In the genomic region with DNA sequence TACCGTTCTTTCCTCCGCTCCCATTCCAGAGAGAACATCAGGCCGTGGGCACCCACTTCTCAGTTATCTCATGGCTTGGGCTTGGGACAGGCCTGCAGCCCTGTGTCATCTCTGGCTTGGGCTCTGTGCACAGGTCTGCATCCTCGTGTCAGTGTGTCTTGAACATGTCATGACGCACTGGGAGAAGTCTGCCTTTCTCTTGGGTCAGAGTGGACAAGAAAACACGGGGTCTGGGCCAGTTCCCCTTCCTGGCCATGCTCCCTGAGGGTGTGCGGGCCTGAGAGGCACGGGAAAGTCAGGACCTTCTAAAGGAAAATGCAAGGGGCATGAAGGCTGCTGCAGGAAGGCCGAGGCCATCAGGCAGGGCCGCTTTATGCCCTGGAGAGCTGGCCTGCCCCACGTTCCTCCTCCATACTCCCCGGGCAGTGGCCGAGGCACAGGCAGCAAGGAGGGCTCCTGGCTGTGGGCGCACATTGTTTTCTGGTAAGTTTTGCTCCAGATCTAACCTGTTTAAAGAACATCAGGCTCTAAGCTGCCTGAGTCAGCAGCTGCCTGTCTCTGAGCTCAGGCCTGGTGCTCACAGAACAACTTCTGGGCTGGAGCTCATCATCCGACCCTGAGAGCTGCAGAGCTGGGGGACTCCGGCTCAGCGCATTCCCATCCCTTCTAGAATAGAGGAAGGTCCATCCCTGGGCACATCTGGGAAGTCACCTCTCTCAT, we compare ENCODE assay signal across 3 cellular contexts.
TF ChIP-seq lines count a peak whose summit lies in the region.

No MANE protein-coding gene starts in this region.

TF ChIP-seq in H1, 55 proteins besides CTCF, POLR2A, EP300 and RAD21 (continues in another document):
- TF ChIP-seq MAFK (IDR thresholded peaks at IDR 0.05; ENCODE audit: low read depth, low read length) (no peak), TCF12 (IDR thresholded peaks at IDR 0.05; ENCODE audit: low read depth, low read length) (no peak), BCL11A (IDR thresholded peaks at IDR 0.05; ENCODE audit: low read depth in 2 of 2, low read length in 2 of 2) (no peak), SRF (IDR thresholded peaks at IDR 0.05; ENCODE audit: low read depth, low read length) (no peak), SIX5 (IDR thresholded peaks at IDR 0.05; ENCODE audit: low read depth, low read length) (no peak), SP2 (IDR thresholded peaks at IDR 0.05; ENCODE audit: low read length) (no peak), CBX5 (IDR thresholded peaks at IDR 0.05; ENCODE audit: low read depth, low read length) (no peak), PHF8 (conservative IDR thresholded peaks at IDR 0.05; ENCODE audit: low read depth, low read length) (no peak), CHD2 (IDR thresholded peaks at IDR 0.05; ENCODE audit: low read length) (no peak), YY1 (IDR thresholded peaks at IDR 0.05; ENCODE audit: low read depth, low read length) (no peak)
- TF ChIP-seq, protein P1, sequence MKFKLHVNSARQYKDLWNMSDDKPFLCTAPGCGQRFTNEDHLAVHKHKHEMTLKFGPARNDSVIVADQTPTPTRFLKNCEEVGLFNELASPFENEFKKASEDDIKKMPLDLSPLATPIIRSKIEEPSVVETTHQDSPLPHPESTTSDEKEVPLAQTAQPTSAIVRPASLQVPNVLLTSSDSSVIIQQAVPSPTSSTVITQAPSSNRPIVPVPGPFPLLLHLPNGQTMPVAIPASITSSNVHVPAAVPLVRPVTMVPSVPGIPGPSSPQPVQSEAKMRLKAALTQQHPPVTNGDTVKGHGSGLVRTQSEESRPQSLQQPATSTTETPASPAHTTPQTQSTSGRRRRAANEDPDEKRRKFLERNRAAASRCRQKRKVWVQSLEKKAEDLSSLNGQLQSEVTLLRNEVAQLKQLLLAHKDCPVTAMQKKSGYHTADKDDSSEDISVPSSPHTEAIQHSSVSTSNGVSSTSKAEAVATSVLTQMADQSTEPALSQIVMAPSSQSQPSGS (IDR thresholded peaks at IDR 0.05; ENCODE audit: low read length) = no peak

TF ChIP-seq in SK-N-SH treated with all-trans-retinoic acid at 6 μM for 48 hours, 23 proteins besides CTCF, POLR2A, EP300 and RAD21:
- TF ChIP-seq ISL1 (CRISPR knock-in tag; IDR thresholded peaks at IDR 0.05) = no peak
- TF ChIP-seq BACH2 (CRISPR knock-in tag; IDR thresholded peaks at IDR 0.05; ENCODE audit: borderline replicate concordance) = no peak
- no peak for TF ChIP-seq ZNF8 (CRISPR knock-in tag; IDR thresholded peaks at IDR 0.05)
- TF ChIP-seq ARNTL (CRISPR knock-in tag; IDR thresholded peaks at IDR 0.05; ENCODE audit: borderline replicate concordance, low read depth) = no peak
- no peak for TF ChIP-seq CSDC2 (CRISPR knock-in tag; IDR thresholded peaks at IDR 0.05)
- TF ChIP-seq, protein P2, sequence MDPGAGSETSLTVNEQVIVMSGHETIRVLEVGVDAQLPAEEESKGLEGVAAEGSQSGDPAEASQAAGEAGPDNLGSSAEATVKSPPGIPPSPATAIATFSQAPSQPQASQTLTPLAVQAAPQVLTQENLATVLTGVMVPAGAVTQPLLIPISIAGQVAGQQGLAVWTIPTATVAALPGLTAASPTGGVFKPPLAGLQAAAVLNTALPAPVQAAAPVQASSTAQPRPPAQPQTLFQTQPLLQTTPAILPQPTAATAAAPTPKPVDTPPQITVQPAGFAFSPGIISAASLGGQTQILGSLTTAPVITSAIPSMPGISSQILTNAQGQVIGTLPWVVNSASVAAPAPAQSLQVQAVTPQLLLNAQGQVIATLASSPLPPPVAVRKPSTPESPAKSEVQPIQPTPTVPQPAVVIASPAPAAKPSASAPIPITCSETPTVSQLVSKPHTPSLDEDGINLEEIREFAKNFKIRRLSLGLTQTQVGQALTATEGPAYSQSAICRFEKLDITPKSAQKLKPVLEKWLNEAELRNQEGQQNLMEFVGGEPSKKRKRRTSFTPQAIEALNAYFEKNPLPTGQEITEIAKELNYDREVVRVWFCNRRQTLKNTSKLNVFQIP (CRISPR knock-in tag; IDR thresholded peaks at IDR 0.05; ENCODE audit: borderline replicate concordance, low read depth) = no peak
- no peak for TF ChIP-seq SNAI2 (CRISPR knock-in tag; IDR thresholded peaks at IDR 0.05)
- TF ChIP-seq ZFP30 (CRISPR knock-in tag; IDR thresholded peaks at IDR 0.05) = no peak
- TF ChIP-seq TCF4 (CRISPR knock-in tag; IDR thresholded peaks at IDR 0.05; ENCODE audit: borderline replicate concordance) = no peak

TF ChIP-seq in WTC11, 78 proteins besides CTCF, POLR2A, EP300 and RAD21:
- TF ChIP-seq ZNF317 (CRISPR knock-in tag; IDR thresholded peaks at IDR 0.05; ENCODE audit: borderline replicate concordance, low read depth) (no peak), FOXJ3 (CRISPR knock-in tag; IDR thresholded peaks at IDR 0.05; ENCODE audit: borderline replicate concordance) (no peak), ELF4 (CRISPR knock-in tag; IDR thresholded peaks at IDR 0.05; ENCODE audit: low read depth) (no peak), FOXP1 (CRISPR knock-in tag; IDR thresholded peaks at IDR 0.05; ENCODE audit: borderline replicate concordance) (no peak), ZBTB21 (CRISPR knock-in tag; IDR thresholded peaks at IDR 0.05; ENCODE audit: borderline replicate concordance) (no peak), CREM (CRISPR knock-in tag; IDR thresholded peaks at IDR 0.05) (no peak)
- TF ChIP-seq, protein P3, sequence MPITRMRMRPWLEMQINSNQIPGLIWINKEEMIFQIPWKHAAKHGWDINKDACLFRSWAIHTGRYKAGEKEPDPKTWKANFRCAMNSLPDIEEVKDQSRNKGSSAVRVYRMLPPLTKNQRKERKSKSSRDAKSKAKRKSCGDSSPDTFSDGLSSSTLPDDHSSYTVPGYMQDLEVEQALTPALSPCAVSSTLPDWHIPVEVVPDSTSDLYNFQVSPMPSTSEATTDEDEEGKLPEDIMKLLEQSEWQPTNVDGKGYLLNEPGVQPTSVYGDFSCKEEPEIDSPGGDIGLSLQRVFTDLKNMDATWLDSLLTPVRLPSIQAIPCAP (CRISPR knock-in tag; IDR thresholded peaks at IDR 0.05) = no peak
- TF ChIP-seq, protein P4, sequence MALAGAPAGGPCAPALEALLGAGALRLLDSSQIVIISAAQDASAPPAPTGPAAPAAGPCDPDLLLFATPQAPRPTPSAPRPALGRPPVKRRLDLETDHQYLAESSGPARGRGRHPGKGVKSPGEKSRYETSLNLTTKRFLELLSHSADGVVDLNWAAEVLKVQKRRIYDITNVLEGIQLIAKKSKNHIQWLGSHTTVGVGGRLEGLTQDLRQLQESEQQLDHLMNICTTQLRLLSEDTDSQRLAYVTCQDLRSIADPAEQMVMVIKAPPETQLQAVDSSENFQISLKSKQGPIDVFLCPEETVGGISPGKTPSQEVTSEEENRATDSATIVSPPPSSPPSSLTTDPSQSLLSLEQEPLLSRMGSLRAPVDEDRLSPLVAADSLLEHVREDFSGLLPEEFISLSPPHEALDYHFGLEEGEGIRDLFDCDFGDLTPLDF (CRISPR knock-in tag; IDR thresholded peaks at IDR 0.05) = no peak
- TF ChIP-seq, protein P5, sequence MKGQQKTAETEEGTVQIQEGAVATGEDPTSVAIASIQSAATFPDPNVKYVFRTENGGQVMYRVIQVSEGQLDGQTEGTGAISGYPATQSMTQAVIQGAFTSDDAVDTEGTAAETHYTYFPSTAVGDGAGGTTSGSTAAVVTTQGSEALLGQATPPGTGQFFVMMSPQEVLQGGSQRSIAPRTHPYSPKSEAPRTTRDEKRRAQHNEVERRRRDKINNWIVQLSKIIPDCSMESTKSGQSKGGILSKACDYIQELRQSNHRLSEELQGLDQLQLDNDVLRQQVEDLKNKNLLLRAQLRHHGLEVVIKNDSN (CRISPR knock-in tag; IDR thresholded peaks at IDR 0.05) = no peak
- TF ChIP-seq, protein P6, sequence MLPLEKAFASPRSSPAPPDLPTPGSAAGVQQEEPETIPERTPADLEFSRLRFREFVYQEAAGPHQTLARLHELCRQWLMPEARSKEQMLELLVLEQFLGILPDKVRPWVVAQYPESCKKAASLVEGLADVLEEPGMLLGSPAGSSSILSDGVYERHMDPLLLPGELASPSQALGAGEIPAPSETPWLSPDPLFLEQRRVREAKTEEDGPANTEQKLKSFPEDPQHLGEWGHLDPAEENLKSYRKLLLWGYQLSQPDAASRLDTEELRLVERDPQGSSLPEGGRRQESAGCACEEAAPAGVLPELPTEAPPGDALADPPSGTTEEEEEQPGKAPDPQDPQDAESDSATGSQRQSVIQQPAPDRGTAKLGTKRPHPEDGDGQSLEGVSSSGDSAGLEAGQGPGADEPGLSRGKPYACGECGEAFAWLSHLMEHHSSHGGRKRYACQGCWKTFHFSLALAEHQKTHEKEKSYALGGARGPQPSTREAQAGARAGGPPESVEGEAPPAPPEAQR (CRISPR knock-in tag; IDR thresholded peaks at IDR 0.05) = no peak
- TF ChIP-seq, protein P7, sequence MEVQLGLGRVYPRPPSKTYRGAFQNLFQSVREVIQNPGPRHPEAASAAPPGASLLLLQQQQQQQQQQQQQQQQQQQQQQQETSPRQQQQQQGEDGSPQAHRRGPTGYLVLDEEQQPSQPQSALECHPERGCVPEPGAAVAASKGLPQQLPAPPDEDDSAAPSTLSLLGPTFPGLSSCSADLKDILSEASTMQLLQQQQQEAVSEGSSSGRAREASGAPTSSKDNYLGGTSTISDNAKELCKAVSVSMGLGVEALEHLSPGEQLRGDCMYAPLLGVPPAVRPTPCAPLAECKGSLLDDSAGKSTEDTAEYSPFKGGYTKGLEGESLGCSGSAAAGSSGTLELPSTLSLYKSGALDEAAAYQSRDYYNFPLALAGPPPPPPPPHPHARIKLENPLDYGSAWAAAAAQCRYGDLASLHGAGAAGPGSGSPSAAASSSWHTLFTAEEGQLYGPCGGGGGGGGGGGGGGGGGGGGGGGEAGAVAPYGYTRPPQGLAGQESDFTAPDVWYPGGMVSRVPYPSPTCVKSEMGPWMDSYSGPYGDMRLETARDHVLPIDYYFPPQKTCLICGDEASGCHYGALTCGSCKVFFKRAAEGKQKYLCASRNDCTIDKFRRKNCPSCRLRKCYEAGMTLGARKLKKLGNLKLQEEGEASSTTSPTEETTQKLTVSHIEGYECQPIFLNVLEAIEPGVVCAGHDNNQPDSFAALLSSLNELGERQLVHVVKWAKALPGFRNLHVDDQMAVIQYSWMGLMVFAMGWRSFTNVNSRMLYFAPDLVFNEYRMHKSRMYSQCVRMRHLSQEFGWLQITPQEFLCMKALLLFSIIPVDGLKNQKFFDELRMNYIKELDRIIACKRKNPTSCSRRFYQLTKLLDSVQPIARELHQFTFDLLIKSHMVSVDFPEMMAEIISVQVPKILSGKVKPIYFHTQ (CRISPR knock-in tag; IDR thresholded peaks at IDR 0.05) = no peak
TF ChIP-seq in WTC11: peak in this region for 0.
